1 cellular context compared by ENCODE assay signal in genomic region chr5:50440651-50441478, GRCh38.
TF ChIP-seq lines count a peak whose summit lies in the region.

Gene EMB (minus strand): TSS chr5:50441288. CDS start chr5:50441151, 137 bp downstream.

TF ChIP-seq in GM12878, 131 proteins besides CTCF, POLR2A, EP300 and RAD21 (continued from another document):
- TF ChIP-seq IKZF2 (IDR thresholded peaks at IDR 0.05) (peak in 1 of 2 experiments; percentile 43; a peak in 1 of 4 replicates), ELK1 (IDR thresholded peaks at IDR 0.05; ENCODE audit: low read depth, low read length) (no peak), MTA3 (IDR thresholded peaks at IDR 0.05; ENCODE audit: borderline replicate concordance, low read length) (no peak), EED (IDR thresholded peaks at IDR 0.05; ENCODE audit: low read depth) (peak; percentile 72), IKZF1 (conservative IDR thresholded peaks at IDR 0.05) (peak; percentile 45)
